9 cellular contexts compared by ENCODE assay signal in genomic region chr12:89244536-89244935, GRCh38.
DNase-seq lines count a peak whose midpoint lies in the region; ATAC-seq and FAIRE-seq lines count a peak whose summit lies in the region.
"Had no signal": no experiment of that assay in that cellular context is flagged by ENCODE, and none has a peak within 500 bp of the region (broad histone marks: within the 10 kb centered on the region; RNA-seq: fewer than 3 reads in every experiment).

No MANE protein-coding gene starts in this region.

- H3K27ac ChIP-seq in mesenchymal stem cell (ENCODE audit: low read length, poor library complexity, severe bottlenecking) (no peak overlapping the region), Karpas-422 (ENCODE audit: low read length) (no peak overlapping the region)

- no peak overlapping the region for H3K4ac ChIP-seq in mesenchymal stem cell (ENCODE audit: low read depth in 1 of 2, low read length in 2 of 2)

- CTCF ChIA-PET in activated CD4-positive, alpha-beta memory T cell treated with anti-CD3 and anti-CD28 coated beads for 36 hours (lab: Charles Lee), result interaction anchor here (0.6 to 3.8 kb wide), 18 partner anchors 15 to 227 kb away, joined by 3 to 22 read pairs (median 4); partner anchors contain the start of gene DUSP6

- intact Hi-C loops in activated CD4-positive, alpha-beta memory T cell treated with anti-CD3 and anti-CD28 coated beads for 36 hours (cut with micrococcal nuclease), result loop anchor here (1.0 to 5.0 kb wide), 15 partner anchors 8 to 1002 kb away; partner anchors contain the start of gene DUSP6

- no peaks in the 10 kb centered on the region for H3K79me1 ChIP-seq in mesenchymal stem cell (replicated peaks; ENCODE audit: low read length, poor library complexity, severe bottlenecking)

- peaks cover 3% of the 10 kb centered on the region for H3K36me3 Mint-ChIP-seq in activated CD4-positive, alpha-beta memory T cell treated with anti-CD3 and anti-CD28 coated beads for 36 hours

- no peak overlapping the region for H3K4me2 ChIP-seq in mesenchymal stem cell (ENCODE audit: low read length, poor library complexity, severe bottlenecking)
- no peak overlapping the region for H3K4me2 ChIP-seq in Karpas-422 (ENCODE audit: low read depth, low read length, poor library complexity, severe bottlenecking)

- whole genome bisulfite sequencing in mesenchymal stem cell, result 6% methylated on average over 3 of the region's 3 CpGs

- no peaks in the 10 kb centered on the region for H3K79me2 ChIP-seq in Karpas-422 (ENCODE audit: low read length)

- H4K8ac ChIP-seq in mesenchymal stem cell (ENCODE audit: low read length), result peak overlapping the region; percentile 27

- POLR2A ChIA-PET in activated CD4-positive, alpha-beta memory T cell treated with anti-CD3 and anti-CD28 coated beads for 36 hours (lab: Charles Lee), result interaction anchor here (0.7 to 5.4 kb wide), 17 partner anchors 8 to 280 kb away, joined by 3 to 59 read pairs (median 4); partner anchors contain the start of genes DUSP6 and GALNT4

- peak; percentile 64 for ATAC-seq in HG03432 (IDR thresholded peaks at IDR 0.05; ENCODE audit: unreplicated experiment)

- no peak overlapping the region for H2AK5ac ChIP-seq in mesenchymal stem cell (ENCODE audit: low read length, severe bottlenecking)

- H2AFZ ChIP-seq in mesenchymal stem cell (ENCODE audit: low read depth, low read length) (no peak overlapping the region), Karpas-422 (ENCODE audit: low read length) (no peak overlapping the region)

- H3K9me3 ChIP-seq in mesenchymal stem cell (ENCODE audit: control insufficient read depth, low read length) (no peaks in the 10 kb centered on the region), Karpas-422 (ENCODE audit: low read length) (no peaks in the 10 kb centered on the region)

- H2BK5ac ChIP-seq in mesenchymal stem cell (ENCODE audit: low read depth, low read length, poor library complexity, severe bottlenecking), result no peak overlapping the region

- no peak overlapping the region for H2BK120ac ChIP-seq in mesenchymal stem cell (ENCODE audit: low read depth, low read length)

- peak; percentile 71 for DNase-seq in ELR (ENCODE audit: low read depth)
- peak; percentile 40 for DNase-seq in activated CD4-positive, alpha-beta memory T cell treated with anti-CD3 and anti-CD28 coated beads for 36 hours
- peak; percentile 79 for DNase-seq in mesenchymal stem cell
- no peak for DNase-seq in Karpas-422
- no peak for DNase-seq in HTR-8/SVneo (ENCODE audit: insufficient read length, low spot score)
- no peak for DNase-seq in activated CD4-positive, CD25-positive, alpha-beta regulatory T cell treated with anti-CD3 and anti-CD28 coated beads, Interleukin-2, amount 50 U/mL, for 72 hours
- no peak for DNase-seq in stimulated activated CD4-positive, alpha-beta T cell treated with anti-CD3 and anti-CD28 coated beads, Interleukin-4, amount 100 ng/mL, for 1 hour

- H4K91ac ChIP-seq in mesenchymal stem cell (ENCODE audit: low read length), result no peak overlapping the region

- H3K4me1 Mint-ChIP-seq in activated CD4-positive, alpha-beta memory T cell treated with anti-CD3 and anti-CD28 coated beads for 36 hours (ENCODE audit: low read depth), result peaks cover 39% of the 10 kb centered on the region

- no peak overlapping the region for H3K14ac ChIP-seq in mesenchymal stem cell (ENCODE audit: low read length in 2 of 2)

- peak overlapping the region; percentile 86 for H3K27ac Mint-ChIP-seq in activated CD4-positive, alpha-beta memory T cell treated with anti-CD3 and anti-CD28 coated beads for 36 hours

- H3K9me3 Mint-ChIP-seq in activated CD4-positive, alpha-beta memory T cell treated with anti-CD3 and anti-CD28 coated beads for 36 hours, result no peaks in the 10 kb centered on the region

- H3K4me3 Mint-ChIP-seq in activated CD4-positive, alpha-beta memory T cell treated with anti-CD3 and anti-CD28 coated beads for 36 hours, result peak overlapping the region; percentile 25

- no peaks in the 10 kb centered on the region for H3K4me1 ChIP-seq in mesenchymal stem cell (ENCODE audit: control insufficient read depth, insufficient read depth, low read depth, low read length)
- H3K4me1 ChIP-seq in Karpas-422 (ENCODE audit: low read length), result peaks cover 10% of the 10 kb centered on the region

- no peaks in the 10 kb centered on the region for H4K20me1 ChIP-seq in Karpas-422 (ENCODE audit: insufficient read depth, low read depth, low read length)

- H3K36me3 ChIP-seq in mesenchymal stem cell (ENCODE audit: control insufficient read depth in 1 of 2, insufficient read depth in 2 of 2, low read depth in 1 of 2, low read length in 2 of 2), result no peaks in the 10 kb centered on the region
- H3K36me3 ChIP-seq in Karpas-422 (ENCODE audit: insufficient read depth, low read length), result no peaks in the 10 kb centered on the region

- H3K23ac ChIP-seq in mesenchymal stem cell (ENCODE audit: low read length in 2 of 2), result no peak overlapping the region

- no peaks in the 10 kb centered on the region for H3K27me3 Mint-ChIP-seq in activated CD4-positive, alpha-beta memory T cell treated with anti-CD3 and anti-CD28 coated beads for 36 hours

- H3K27me3 ChIP-seq in mesenchymal stem cell (ENCODE audit: control insufficient read depth in 1 of 2, insufficient read depth in 1 of 2, low read length in 2 of 2), result no peaks in the 10 kb centered on the region
- no peaks in the 10 kb centered on the region for H3K27me3 ChIP-seq in Karpas-422 (ENCODE audit: low read length)

- no peaks in the 10 kb centered on the region for H3K9me2 ChIP-seq in Karpas-422 (replicated peaks; ENCODE audit: insufficient read depth, low read length)

- no peak overlapping the region for H3K4me3 ChIP-seq in mesenchymal stem cell (ENCODE audit: insufficient read depth in 1 of 2, low read depth in 1 of 2, low read length in 2 of 2)
- H3K4me3 ChIP-seq in Karpas-422 (ENCODE audit: low read length), result no peak overlapping the region

- no peak overlapping the region for H3K9ac ChIP-seq in mesenchymal stem cell (ENCODE audit: low read length)
- H3K9ac ChIP-seq in Karpas-422 (ENCODE audit: low read length), result no peak overlapping the region

- H3K18ac ChIP-seq in mesenchymal stem cell (ENCODE audit: low read depth in 1 of 2, low read length in 2 of 2), result peak overlapping the region in 1 of 2 experiments; percentile 45

- FAIRE-seq in HTR-8/SVneo (lab: Jason Lieb, UNC), result no peak
- FAIRE-seq: TTC549 had no signal

- H2BK12ac ChIP-seq in mesenchymal stem cell (ENCODE audit: low read length in 2 of 2), result peak overlapping the region in 1 of 2 experiments; percentile 28

- H2BK15ac ChIP-seq in mesenchymal stem cell (ENCODE audit: low read depth, poor library complexity, severe bottlenecking), result no peak overlapping the region

Comparison
In these comparisons a context has a peak if more than half of its experiments do, and no peak if none do; other contexts are left out.
1. DNase-seq: peak in ELR (single experiment), activated CD4-positive, alpha-beta memory T cell treated with anti-CD3 and anti-CD28 coated beads for 36 hours (single experiment) and mesenchymal stem cell (single experiment); none in Karpas-422 (single experiment), HTR-8/SVneo (single experiment), activated CD4-positive, CD25-positive, alpha-beta regulatory T cell treated with anti-CD3 and anti-CD28 coated beads, Interleukin-2, amount 50 U/mL, for 72 hours (single experiment) and stimulated activated CD4-positive, alpha-beta T cell treated with anti-CD3 and anti-CD28 coated beads, Interleukin-4, amount 100 ng/mL, for 1 hour (single experiment).